Comparison of ENCODE assay signal across 8 cellular contexts in the genomic region with DNA sequence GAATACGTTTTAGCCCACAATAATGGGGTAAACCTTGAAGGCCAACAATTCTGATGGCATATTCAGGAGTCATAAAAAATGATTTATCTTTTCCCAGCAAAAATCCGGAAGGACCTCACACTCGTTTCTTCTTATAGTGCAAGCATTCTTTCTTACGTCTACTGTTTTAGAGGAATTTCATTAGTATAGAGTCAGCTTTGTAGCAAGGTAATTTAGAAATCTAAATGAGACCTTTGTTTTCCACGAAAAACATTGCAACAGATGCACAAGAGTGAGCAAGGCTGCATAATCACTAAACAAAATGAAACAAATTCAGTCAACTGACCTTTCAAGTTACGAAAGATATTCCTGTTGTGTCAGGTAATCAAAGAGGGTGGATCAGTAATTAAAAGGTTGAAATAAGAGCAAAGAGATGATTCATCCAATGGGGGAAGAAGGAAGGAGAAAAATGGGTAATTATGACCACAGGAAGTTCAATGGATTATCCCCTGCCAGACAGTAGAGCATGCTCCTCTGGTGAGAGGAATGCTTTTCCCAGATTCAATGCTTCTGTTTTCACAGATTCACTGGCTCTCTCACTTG. TPM values are rescaled to one million over a fixed set of nuclear protein-coding genes. Genes with fewer than 3 reads are reported as not detected.
A peak's percentile ranks its signal among the peaks of the same experiment; 100 is the strongest.
DNase-seq lines count a peak whose midpoint lies in the region; ATAC-seq and TF ChIP-seq lines count a peak whose summit lies in the region.

No MANE protein-coding gene starts in this region.

- BruUV-seq in mammary epithelial cell (replicated peaks; lab: Mats Ljungman, UMichigan) = no TSS peak

- peak overlapping the region; percentile 89 for H3K27ac ChIP-seq in DOHH2 (ENCODE audit: low read depth, low read length)
- peak overlapping the region; percentile 98 for H3K27ac ChIP-seq in mammary epithelial cell (ENCODE audit: insufficient read depth, low read depth, low read length)
- H3K27ac ChIP-seq in muscle layer of duodenum (ENCODE audit: low read length) = peak overlapping the region; percentile 100

- CTCF ChIA-PET in mammary epithelial cell (lab: Charles Lee; ENCODE audit: low non-redundant PET) = no interaction called here

- in situ Hi-C loops in mammary epithelial cell (cut with MboI; ENCODE audit: low sequenced_read_pairs in 2 of 2) = no loop called here

- H3K36me3 ChIP-seq in DOHH2 (ENCODE audit: control insufficient read depth, low read length) (peaks cover 42% of the 10 kb centered on the region), mammary epithelial cell (ENCODE audit: insufficient read depth, low read length) (peaks cover 4% of the 10 kb centered on the region), muscle layer of duodenum (ENCODE audit: control insufficient read depth in 1 of 2, insufficient read depth in 2 of 2, low read length in 2 of 2) (peaks cover 0 to 19% of the 10 kb centered on the region in 2 donors)

- no peaks in the 10 kb centered on the region for H3K9me2 ChIP-seq in DOHH2 (replicated peaks; ENCODE audit: control insufficient read depth, low read length)

- H3K9ac ChIP-seq in mammary epithelial cell (ENCODE audit: insufficient read depth, low read length) = peak overlapping the region; percentile 100

- H3K9me3 ChIP-seq in DOHH2 (ENCODE audit: control insufficient read depth, insufficient read depth, low read length) (no peaks in the 10 kb centered on the region), mammary epithelial cell (replicated peaks; ENCODE audit: insufficient read depth, low read length) (no peaks in the 10 kb centered on the region), muscle layer of duodenum (ENCODE audit: control insufficient read depth in 1 of 2, low read length in 2 of 2) (no peaks in the 10 kb centered on the region)

- peak overlapping the region; percentile 99 for H3K4me3 ChIP-seq in DOHH2 (ENCODE audit: low read length)
- peak overlapping the region; percentile 28 to 82 (median 70) for H3K4me3 ChIP-seq in mammary epithelial cell (replicated peaks in 1 of 3; ENCODE audit: insufficient read depth in 1 of 3, low read depth in 2 of 3, low read length in 3 of 3)
- H3K4me3 ChIP-seq in muscle layer of duodenum (ENCODE audit: low read depth in 1 of 2, low read length in 2 of 2) = peak overlapping the region; percentile 96 to 97

- dilution Hi-C loops in mammary epithelial cell (cut with HindIII; ENCODE audit: low sequenced_read_pairs) = loop anchor here (5.0 kb wide), 1 partner anchor 34 kb away; no protein-coding TSS in a partner anchor

- ATAC-seq in GM19395 (IDR thresholded peaks at IDR 0.05; ENCODE audit: unreplicated experiment) (no peak), HG03442 (IDR thresholded peaks at IDR 0.05; ENCODE audit: unreplicated experiment) (no peak)

- H3K4me2 ChIP-seq in DOHH2 (ENCODE audit: low read length) = peak overlapping the region; percentile 78
- peak overlapping the region; percentile 78 for H3K4me2 ChIP-seq in mammary epithelial cell (ENCODE audit: insufficient read depth, low read depth, low read length)

- H3K4me1 ChIP-seq in DOHH2 (ENCODE audit: control insufficient read depth, low read length) = peaks cover 42% of the 10 kb centered on the region
- peaks cover 20% of the 10 kb centered on the region for H3K4me1 ChIP-seq in mammary epithelial cell (ENCODE audit: insufficient read depth, low read length)
- peaks cover 10 to 35% of the 10 kb centered on the region in 2 donors for H3K4me1 ChIP-seq in muscle layer of duodenum (ENCODE audit: control insufficient read depth in 1 of 2, insufficient read depth in 2 of 2, low read length in 2 of 2)

- H3K27me3 ChIP-seq in DOHH2 (ENCODE audit: control insufficient read depth, low read length) = no peaks in the 10 kb centered on the region
- H3K27me3 ChIP-seq in mammary epithelial cell (ENCODE audit: insufficient read depth, low read length) = no peaks in the 10 kb centered on the region
- no peaks in the 10 kb centered on the region for H3K27me3 ChIP-seq in muscle layer of duodenum (ENCODE audit: low read depth, low read length)

- WGBS in mammary epithelial cell (ENCODE audit: low coverage, missing lambda C conversion rate) = 8% methylated on average over 6 of the region's 6 CpGs

- H3F3A ChIP-seq in DOHH2 (ENCODE audit: control insufficient read depth, insufficient read depth) = no peaks in the 10 kb centered on the region; the same call in 1 of the 2 replicates

- H2AFZ ChIP-seq in mammary epithelial cell (ENCODE audit: low read depth, low read length) = peak overlapping the region; percentile 80

- no peak for TF ChIP-seq CTCF in DOHH2 (IDR thresholded peaks at IDR 0.05; ENCODE audit: low read depth, low read length, poor library complexity, severe bottlenecking)
- no peak for TF ChIP-seq CTCF in mammary epithelial cell (conservative IDR thresholded peaks at IDR 0.05 in 1 of 2, IDR thresholded peaks at IDR 0.05 in 1 of 2; ENCODE audit: extremely low read depth in 1 of 2, insufficient read depth in 1 of 2, low read depth in 1 of 2, low read length in 2 of 2)

- peak; percentile 21 for DNase-seq in LoVo (ENCODE audit: low spot score)
- DNase-seq in mammary epithelial cell = peak; percentile 57
- no peak for DNase-seq in NCI-H510A treated with DMSO at 0.1 percent for 48 hours (lab: John Stamatoyannopoulos, UW)
- DNase-seq in NK-92 treated with Interleukin-12 subunit alpha and Interleukin-12 subunit beta, amount 100 ng/mL, for 24 hours (lab: John Stamatoyannopoulos, UW) = no peak

- intact Hi-C loops in mammary epithelial cell (cut with micrococcal nuclease) = loop anchor here (5.0 to 10.0 kb wide), 2 partner anchors 199 to 296 kb away; no protein-coding TSS in a partner anchor

- H4K20me1 ChIP-seq in DOHH2 (ENCODE audit: control insufficient read depth, insufficient read depth, low read depth, low read length) (peaks cover 35% of the 10 kb centered on the region), mammary epithelial cell (ENCODE audit: insufficient read depth, low read length) (peaks cover 21% of the 10 kb centered on the region)

- H3K79me2 ChIP-seq in DOHH2 (ENCODE audit: control insufficient read depth, low read length) (peaks cover 45% of the 10 kb centered on the region), mammary epithelial cell (ENCODE audit: insufficient read depth, low read length) (peaks cover 45% of the 10 kb centered on the region)

RNA-seq across cellular contexts. Expression of gene CSDE1, which starts 0.6 kb away (rescaled TPM):
- total RNA-seq in mammary epithelial cell = 100 to 1,000 TPM; 493 to 641 TPM
- 225 TPM for polyA plus RNA-seq in mammary epithelial cell
- 329 TPM for polyA minus RNA-seq in mammary epithelial cell

RNA-seq across cellular contexts. Expression of gene SIKE1, which starts 22.1 kb away (rescaled TPM):
- total RNA-seq in mammary epithelial cell = 10 to 100 TPM; 55.7 to 71.5 TPM
- polyA plus RNA-seq in mammary epithelial cell = 35.9 TPM
- polyA minus RNA-seq in mammary epithelial cell = 27.2 TPM

RNA-seq across cellular contexts. Expression of gene NRAS, which starts 41.8 kb away (rescaled TPM):
- 10 to 100 TPM; 44.9 to 67.3 TPM for total RNA-seq in mammary epithelial cell
- 29.2 TPM for polyA plus RNA-seq in mammary epithelial cell
- 46.8 TPM for polyA minus RNA-seq in mammary epithelial cell

Comparison
In these comparisons a context has a peak if more than half of its experiments do, and no peak if none do; other contexts are left out.
1. DNase-seq: peak in LoVo (single experiment) and mammary epithelial cell (single experiment); none in NCI-H510A treated with DMSO at 0.1 percent for 48 hours (single experiment) and NK-92 treated with Interleukin-12 subunit alpha and Interleukin-12 subunit beta, amount 100 ng/mL, for 24 hours (single experiment).
2. Peak in every context shown above with its lines, with median percentiles within 50 percentile points of each other: H3K27ac ChIP-seq and H3K4me3 ChIP-seq.